Comparison of ENCODE assay signal across 8 cellular contexts in genomic region chr10:102065561-102066420, GRCh38. TPM values are rescaled to one million over a fixed set of nuclear protein-coding genes. Genes with fewer than 3 reads are reported as not detected.
DNase-seq lines count a peak whose midpoint lies in the region; ATAC-seq, FAIRE-seq and TF ChIP-seq lines count a peak whose summit lies in the region.

No MANE protein-coding gene starts in this region.

- H3K27me3 ChIP-seq in RWPE2 (ENCODE audit: insufficient read depth, poor library complexity, severe bottlenecking) = no peaks in the 10 kb centered on the region
- H3K27me3 ChIP-seq in bronchial epithelial cell (ENCODE audit: control insufficient read depth, insufficient read depth, low read length) = no peaks in the 10 kb centered on the region
- no peaks in the 10 kb centered on the region for H3K27me3 ChIP-seq in kidney epithelial cell (ENCODE audit: control insufficient read depth, insufficient read depth, low read length)

- CTCF ChIA-PET in AG04449 (lab: Yijun Ruan, JAX) = interaction anchor here (1.0 to 11.7 kb wide), 5 partner anchors 8 to 227 kb away, joined by 3 to 188 read pairs (median 3); no protein-coding TSS in a partner anchor

- H3K4me3 ChIP-seq in AG04449 (ENCODE audit: low read depth, low read length) (peak overlapping the region; percentile 81), RWPE2 (ENCODE audit: severe bottlenecking) (peak overlapping the region; percentile 53), bronchial epithelial cell (ENCODE audit: low read depth, low read length) (peak overlapping the region; percentile 77), kidney epithelial cell (ENCODE audit: low read depth, low read length) (peak overlapping the region; percentile 79)

- no peak for TF ChIP-seq POLR2A in GM18505 (IDR thresholded peaks at IDR 0.05; ENCODE audit: borderline replicate concordance, extremely low read depth, insufficient read depth, insufficient read length)

- no peak for TF ChIP-seq CTCF in AG04449 (IDR thresholded peaks at IDR 0.05; ENCODE audit: insufficient read depth, low read length, missing control alignments)
- no peak for TF ChIP-seq CTCF in RWPE2 (IDR thresholded peaks at IDR 0.05; ENCODE audit: poor library complexity, severe bottlenecking)
- TF ChIP-seq CTCF in bronchial epithelial cell (IDR thresholded peaks at IDR 0.05; ENCODE audit: insufficient read depth, low read length, severe bottlenecking) = no peak
- TF ChIP-seq CTCF in kidney epithelial cell (IDR thresholded peaks at IDR 0.05; ENCODE audit: insufficient read depth, low read length, poor library complexity, severe bottlenecking) = no peak

- FAIRE-seq in bronchial epithelial cell (lab: Jason Lieb, UNC) = no peak

- ATAC-seq in GM18505 (IDR thresholded peaks at IDR 0.05; ENCODE audit: unreplicated experiment) (peak; percentile 37), HG02943 (IDR thresholded peaks at IDR 0.05; ENCODE audit: low read depth, unreplicated experiment) (peak; percentile 27), RWPE2 (ENCODE audit: low read depth) (peak; percentile 27)

- no peak for DNase-seq in AG04449 (ENCODE audit: low read depth, low spot score)
- no peak for DNase-seq in RWPE2 (ENCODE audit: low spot score)
- no peak for DNase-seq in bronchial epithelial cell (ENCODE audit: low read depth)
- DNase-seq in kidney epithelial cell (ENCODE audit: low read depth) = no peak
- DNase-seq in stimulated activated naive CD4-positive, alpha-beta T cell treated with Interleukin-2 at 50 U/mL for 16 hours (lab: John Stamatoyannopoulos, UW) = peak; percentile 7
- no peak for DNase-seq in occipital lobe (lab: John Stamatoyannopoulos, UW)

- POLR2A ChIA-PET in AG04449 (lab: Yijun Ruan, JAX) = interaction anchor here (1.9 kb wide), 1 partner anchor 10 kb away, joined by 11 read pairs; the partner anchor contains the start of gene ARMH3

- H3K36me3 ChIP-seq in RWPE2 (ENCODE audit: low read depth) (peaks cover 8% of the 10 kb centered on the region; the same call in 1 of the 2 replicates), bronchial epithelial cell (ENCODE audit: control insufficient read depth, insufficient read depth, low read length) (peaks cover 5% of the 10 kb centered on the region), kidney epithelial cell (ENCODE audit: control insufficient read depth, insufficient read depth, low read length) (no peaks in the 10 kb centered on the region)

- H3K27ac ChIP-seq in RWPE2 (ENCODE audit: poor library complexity, severe bottlenecking) = peak overlapping the region; percentile 62

- no peaks in the 10 kb centered on the region for H3K9me3 ChIP-seq in RWPE2 (ENCODE audit: severe bottlenecking)

- peaks cover 4% of the 10 kb centered on the region for H3K4me1 ChIP-seq in RWPE2 (ENCODE audit: insufficient read depth, poor library complexity, severe bottlenecking)

RNA-seq across cellular contexts. Expression of gene HPS6, which starts 0.6 kb away (rescaled TPM):
- total RNA-seq in bronchial epithelial cell (33.4 and 34.4 TPM in 2 replicates), kidney epithelial cell (31.5 and 33.0 TPM in 2 replicates), occipital lobe (17.5 TPM)

RNA-seq across cellular contexts. Expression of gene ARMH3, which starts 9.8 kb away (rescaled TPM):
- total RNA-seq in bronchial epithelial cell (6.3 and 10.1 TPM in 2 replicates), kidney epithelial cell (10.7 and 11.1 TPM in 2 replicates), occipital lobe (25.1 TPM)

RNA-seq across cellular contexts. Expression of gene LDB1, which starts 54.4 kb away (rescaled TPM):
- total RNA-seq in bronchial epithelial cell (30.0 and 37.3 TPM in 2 replicates), kidney epithelial cell (46.8 and 56.0 TPM in 2 replicates), occipital lobe (70.8 TPM)
